In genomic region chr11:65417702-65418430, GRCh38 we compare ENCODE assay signal across 8 cellular contexts. TPM values are rescaled to one million over a fixed set of nuclear protein-coding genes. Genes with fewer than 3 reads are reported as not detected.
A peak's percentile ranks its signal among the peaks of the same experiment; 100 is the strongest.
DNase-seq lines count a peak whose midpoint lies in the region; ATAC-seq and TF ChIP-seq lines count a peak whose summit lies in the region.

No MANE protein-coding gene starts in this region.

- intact Hi-C loops in MCF 10A (cut with micrococcal nuclease), result loop anchor here (2.0 kb wide), 1 partner anchor 13 kb away; no protein-coding TSS in a partner anchor

- TF ChIP-seq CTCF in MCF 10A (IDR thresholded peaks at IDR 0.05; ENCODE audit: unreplicated experiment), result no peak

- H3K4me3 ChIP-seq in CD8-positive, alpha-beta memory T cell (ENCODE audit: low read length), result peak overlapping the region; percentile 85
- no peak overlapping the region for H3K4me3 ChIP-seq in NT2/D1 (ENCODE audit: insufficient read length, low read depth)

- H3K36me3 Mint-ChIP-seq in CD8-positive, alpha-beta memory T cell, result peaks cover 1 to 29% (median 3%) of the 10 kb centered on the region in 3 donors
- H3K36me3 Mint-ChIP-seq in MCF 10A (ENCODE audit: insufficient read depth, unreplicated experiment), result peaks cover 23% of the 10 kb centered on the region

- no TSS peak for BruUV-seq in MCF 10A (replicated peaks; lab: Mats Ljungman, UMichigan)

- no peaks in the 10 kb centered on the region for H3K9me3 ChIP-seq in CD8-positive, alpha-beta memory T cell (ENCODE audit: low read length)
- no peaks in the 10 kb centered on the region for H3K9me3 ChIP-seq in NT2/D1 (ENCODE audit: insufficient read depth, low read length)

- peaks cover 56 to 65% (median 62%) of the 10 kb centered on the region in 3 donors for H3K4me1 Mint-ChIP-seq in CD8-positive, alpha-beta memory T cell
- peaks cover 34% of the 10 kb centered on the region for H3K4me1 Mint-ChIP-seq in MCF 10A (ENCODE audit: insufficient read depth, unreplicated experiment)

- no peak for ATAC-seq in GM19023 (IDR thresholded peaks at IDR 0.05; ENCODE audit: unreplicated experiment)

- no peaks in the 10 kb centered on the region for H3K27me3 ChIP-seq in CD8-positive, alpha-beta memory T cell (ENCODE audit: insufficient read depth, low read length, poor library complexity, severe bottlenecking)
- no peaks in the 10 kb centered on the region for H3K27me3 ChIP-seq in NT2/D1 (ENCODE audit: insufficient read depth, insufficient read length)

- peak overlapping the region; percentile 65 for H3K9ac ChIP-seq in NT2/D1 (ENCODE audit: insufficient read length, low read depth)

- POLR2A ChIA-PET in CD8-positive, alpha-beta memory T cell (lab: Charles Lee), result interaction anchor here (0.7 to 20.1 kb wide), 11 partner anchors 7 to 86 kb away, joined by 4 to 1366 read pairs (median 13); partner anchors contain the start of genes FRMD8, MALAT1 and SLC25A45
- POLR2A ChIA-PET in MCF 10A (lab: Yijun Ruan, JAX), result interaction anchor here (0.6 to 21.4 kb wide), 14 partner anchors 9 to 158 kb away, joined by 3 to 2994 read pairs (median 58); partner anchors contain the start of genes EHBP1L1, FRMD8, MALAT1 and SLC25A45

- H3K27me3 Mint-ChIP-seq in CD8-positive, alpha-beta memory T cell, result peaks cover 0 to 12% of the 10 kb centered on the region in 2 donors
- H3K27me3 Mint-ChIP-seq in MCF 10A (ENCODE audit: insufficient read depth, unreplicated experiment), result peaks cover 5% of the 10 kb centered on the region

- CTCF ChIA-PET in CD8-positive, alpha-beta memory T cell (lab: Charles Lee), result interaction anchor here (0.8 to 11.7 kb wide), 16 partner anchors 8 to 84 kb away, joined by 3 to 448 read pairs (median 8); partner anchors contain the start of genes FRMD8, MALAT1 and SLC25A45
- CTCF ChIA-PET in MCF 10A (lab: Yijun Ruan, JAX), result interaction anchor here (0.5 to 3.8 kb wide), 13 partner anchors 24 to 241 kb away, joined by 3 to 47 read pairs (median 3); partner anchors contain the start of genes FRMD8 and SLC25A45

- H3K4me1 ChIP-seq in CD8-positive, alpha-beta memory T cell (ENCODE audit: insufficient read depth, low read length), result peaks cover 59% of the 10 kb centered on the region
- peaks cover 39% of the 10 kb centered on the region for H3K4me1 ChIP-seq in NT2/D1 (ENCODE audit: insufficient read depth, insufficient read length)

- H3K36me3 ChIP-seq in CD8-positive, alpha-beta memory T cell (ENCODE audit: insufficient read depth, low read length), result no peaks in the 10 kb centered on the region
- peaks cover 9% of the 10 kb centered on the region for H3K36me3 ChIP-seq in NT2/D1 (ENCODE audit: insufficient read depth, insufficient read length, low read length)

- peak overlapping the region; percentile 93 to 98 (median 94) for H3K4me3 Mint-ChIP-seq in CD8-positive, alpha-beta memory T cell
- peak overlapping the region; percentile 38 for H3K4me3 Mint-ChIP-seq in MCF 10A (ENCODE audit: unreplicated experiment)

- peaks cover 0 to 3% (median 0%) of the 10 kb centered on the region in 5 donors for H3K9me3 Mint-ChIP-seq in CD8-positive, alpha-beta memory T cell
- no peaks in the 10 kb centered on the region for H3K9me3 Mint-ChIP-seq in MCF 10A (ENCODE audit: unreplicated experiment)

- H3K27ac ChIP-seq in CD8-positive, alpha-beta memory T cell (ENCODE audit: low read depth, low read length), result peak overlapping the region; percentile 98

- peak overlapping the region; percentile 94 to 98 (median 97) for H3K27ac Mint-ChIP-seq in CD8-positive, alpha-beta memory T cell
- peak overlapping the region; percentile 99 for H3K27ac Mint-ChIP-seq in MCF 10A (ENCODE audit: low read depth, unreplicated experiment)

- DNase-seq in CD8-positive, alpha-beta memory T cell, result peak in 4 of 5 donors; percentile 25 to 65 (median 49)
- DNase-seq in NT2/D1 (ENCODE audit: low read depth, low spot score) (no peak), MCF 10A (ENCODE audit: unreplicated experiment) (no peak), kidney tubule cell (ENCODE audit: low spot score) (peak; percentile 22), NCI-H2107 (lab: John Stamatoyannopoulos, UW) (no peak), HuH-7 (ENCODE audit: low spot score) (no peak)
- peak; percentile 62 for DNase-seq in stimulated activated CD8-positive, alpha-beta memory T cell treated with anti-CD3 and anti-CD28 coated beads, Interleukin-4, amount 100 ng/mL, for 48 hours

RNA-seq across cellular contexts. Expression of gene NEAT1, which starts 4.7 kb away (rescaled TPM):
- total RNA-seq in CD8-positive, alpha-beta memory T cell, result 100 to 1,000 TPM; 196 to 204 TPM
- 2.7 TPM for polyA plus RNA-seq in CD8-positive, alpha-beta memory T cell
- total RNA-seq in MCF 10A (2022), result 1,026 and 1,292 TPM in 2 replicates

RNA-seq across cellular contexts. Expression of gene FRMD8, which starts 31.4 kb away (rescaled TPM):
- total RNA-seq in CD8-positive, alpha-beta memory T cell, result 10 to 100 TPM; 44.9 to 49.8 TPM
- 60.6 TPM for polyA plus RNA-seq in CD8-positive, alpha-beta memory T cell
- total RNA-seq in MCF 10A (2022), result 18.9 and 21.7 TPM in 2 replicates

RNA-seq across cellular contexts. Expression of gene SLC25A45, which starts 35.4 kb away (rescaled TPM):
- 10 to 100 TPM; 13.3 to 13.8 TPM for total RNA-seq in CD8-positive, alpha-beta memory T cell
- polyA plus RNA-seq in CD8-positive, alpha-beta memory T cell, result 14.6 TPM
- total RNA-seq in MCF 10A (2022), result 3.9 and 4.9 TPM in 2 replicates

Comparison
In these comparisons a context has a peak if more than half of its experiments do, and no peak if none do; other contexts are left out.
1. DNase-seq: peak in CD8-positive, alpha-beta memory T cell (4 of 5), kidney tubule cell (single experiment) and stimulated activated CD8-positive, alpha-beta memory T cell treated with anti-CD3 and anti-CD28 coated beads, Interleukin-4, amount 100 ng/mL, for 48 hours (single experiment); none in NT2/D1 (single experiment), MCF 10A (single experiment), NCI-H2107 (single experiment) and HuH-7 (single experiment).